Comparison of ENCODE assay signal across 8 cellular contexts in the genomic region with DNA sequence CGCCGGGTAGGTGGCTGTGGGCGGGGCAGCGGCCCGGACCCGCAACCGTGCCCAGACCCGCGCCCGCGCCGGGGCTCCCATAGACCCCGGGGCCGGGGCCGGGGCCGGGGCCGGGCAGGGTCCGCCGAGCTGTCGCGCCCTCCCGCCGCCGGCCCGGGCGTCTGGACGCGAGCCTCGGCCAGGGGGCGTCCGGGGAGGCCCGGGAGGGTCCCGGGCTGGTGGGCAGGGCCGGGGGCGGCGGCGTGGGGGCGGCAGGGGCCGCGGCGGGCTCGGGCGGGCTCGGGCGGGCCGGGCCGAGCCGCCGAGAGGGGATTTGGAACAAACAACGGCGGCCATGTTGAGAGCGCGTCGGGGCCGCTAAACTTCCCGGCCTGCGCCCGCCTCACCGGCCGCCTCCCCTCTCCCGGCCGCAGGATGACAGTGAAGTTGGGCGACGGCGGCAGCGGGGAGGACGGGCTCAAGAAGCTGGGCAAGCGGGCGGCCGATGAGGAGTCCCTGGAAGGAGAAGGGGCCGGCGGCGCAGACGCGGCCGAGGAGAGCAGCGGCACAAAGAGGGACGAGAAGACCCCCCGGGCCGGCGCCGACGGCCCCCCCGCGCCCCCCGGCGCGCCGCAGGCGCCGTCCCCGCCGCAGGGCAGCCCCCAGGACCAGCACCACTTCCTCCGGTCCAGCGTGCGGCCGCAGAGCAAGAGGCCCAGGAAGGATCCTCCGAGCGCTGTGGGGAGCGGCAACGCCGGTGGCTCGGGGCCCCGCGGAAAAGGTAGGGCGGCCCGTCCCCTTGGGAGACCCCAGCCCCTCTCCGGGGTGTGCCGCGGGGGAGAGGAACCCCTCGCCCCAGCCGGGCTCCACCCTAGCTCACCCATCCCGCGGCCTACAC. TPM values are rescaled to one million over a fixed set of nuclear protein-coding genes. Genes with fewer than 3 reads are reported as not detected.
DNase-seq lines count a peak whose midpoint lies in the region; ATAC-seq and TF ChIP-seq lines count a peak whose summit lies in the region.

No MANE protein-coding gene starts in this region.

- H2AFZ ChIP-seq in OCI-LY1 (ENCODE audit: low read length): no peak overlapping the region

- H4K20me1 ChIP-seq in OCI-LY1 (ENCODE audit: insufficient read depth, low read length): no peaks in the 10 kb centered on the region

- peaks cover 9% of the 10 kb centered on the region for H3K27me3 Mint-ChIP-seq in brain

- H3K9me3 ChIP-seq in OCI-LY1 (ENCODE audit: low read length): no peaks in the 10 kb centered on the region

- no peaks in the 10 kb centered on the region for H3F3A ChIP-seq in OCI-LY1 (ENCODE audit: insufficient read depth, low read length)

- H3K9me3 Mint-ChIP-seq in brain: peaks cover 0 to 3% (median 0%) of the 10 kb centered on the region in 5 experiments

- H3K27ac Mint-ChIP-seq in brain: peak overlapping the region in 4 of 5 experiments; percentile 73 to 95 (median 85)

- H3K9ac ChIP-seq in OCI-LY1 (ENCODE audit: low read length): peak overlapping the region; percentile 83

- DNase-seq in kidney epithelial cell (ENCODE audit: low read depth): no peak
- DNase-seq in stimulated activated naive CD8-positive, alpha-beta T cell treated with anti-CD3 and anti-CD28 coated beads, Interleukin-15, Interleukin-2, amounts not matched to agents 100 U/mL and 50 U/mL, for 24 hours: peak; percentile 41
- DNase-seq in islet precursor cell: no peak

- no peak for ATAC-seq in stimulated activated naive CD8-positive, alpha-beta T cell treated with anti-CD3 and anti-CD28 coated beads, Interleukin-15, Interleukin-2, amounts not matched to agents 100 U/mL and 50 U/mL, for 24 hours
- ATAC-seq in GM21528 (IDR thresholded peaks at IDR 0.05; ENCODE audit: low FRiP score, unreplicated experiment): no peak
- no peak for ATAC-seq in HG03571 (IDR thresholded peaks at IDR 0.05; ENCODE audit: unreplicated experiment)

- H3K36me3 Mint-ChIP-seq in brain: peaks cover 22% of the 10 kb centered on the region

- peaks cover 40% of the 10 kb centered on the region for H3K4me1 ChIP-seq in OCI-LY1 (ENCODE audit: insufficient read depth, low read length, severe bottlenecking)

- H3K27ac ChIP-seq in OCI-LY1 (ENCODE audit: low read depth, low read length, poor library complexity, severe bottlenecking): peak overlapping the region; percentile 51

- H3K36me3 ChIP-seq in OCI-LY1 (ENCODE audit: insufficient read depth, low read length) (peaks cover 35% of the 10 kb centered on the region), kidney epithelial cell (ENCODE audit: control insufficient read depth, insufficient read depth, low read length) (peaks cover 1% of the 10 kb centered on the region)

- peak overlapping the region; percentile 94 for H3K4me3 ChIP-seq in GM12875 (ENCODE audit: low read depth, low read length)
- H3K4me3 ChIP-seq in OCI-LY1 (ENCODE audit: low read depth, low read length, poor library complexity, severe bottlenecking): peak overlapping the region; percentile 69
- peak overlapping the region; percentile 92 for H3K4me3 ChIP-seq in kidney epithelial cell (ENCODE audit: low read depth, low read length)

- peaks cover 46% of the 10 kb centered on the region for H3K79me2 ChIP-seq in OCI-LY1 (ENCODE audit: insufficient read depth, low read length)

- no peaks in the 10 kb centered on the region for H3K9me2 ChIP-seq in OCI-LY1 (ENCODE audit: low read depth, low read length)

- peak overlapping the region; percentile 87 to 90 (median 88) for H3K4me3 Mint-ChIP-seq in brain

- peak overlapping the region; percentile 80 for H3K4me2 ChIP-seq in OCI-LY1 (ENCODE audit: low read length)

- peaks cover 41% of the 10 kb centered on the region for H3K4me1 Mint-ChIP-seq in brain

- H3K27me3 ChIP-seq in OCI-LY1 (ENCODE audit: insufficient read depth, low read length) (no peaks in the 10 kb centered on the region), kidney epithelial cell (ENCODE audit: control insufficient read depth, insufficient read depth, low read length) (no peaks in the 10 kb centered on the region)

- TF ChIP-seq CTCF in GM12875 (IDR thresholded peaks at IDR 0.05; ENCODE audit: borderline replicate concordance, insufficient read depth, low read depth, low read length) (no peak), OCI-LY1 (IDR thresholded peaks at IDR 0.05; ENCODE audit: low read length) (no peak), brain (conservative IDR thresholded peaks at IDR 0.05) (no peak), kidney epithelial cell (IDR thresholded peaks at IDR 0.05; ENCODE audit: insufficient read depth, low read length, poor library complexity, severe bottlenecking) (no peak)

RNA-seq across cellular contexts. Expression of gene CRAMP1, which starts 2.3 kb away (rescaled TPM):
- 12.8 TPM for polyA plus RNA-seq in brain (ENCODE audit: insufficient read depth, low read depth, low replicate concordance)
- total RNA-seq in kidney epithelial cell: 10.7 and 19.3 TPM in 2 replicates

RNA-seq across cellular contexts. Expression of gene IFT140, which starts 2.6 kb away (rescaled TPM):
- polyA plus RNA-seq in brain (ENCODE audit: insufficient read depth, low read depth, low replicate concordance): 33.8 TPM
- 15.5 and 18.1 TPM in 2 replicates for total RNA-seq in kidney epithelial cell
